In the genomic region with DNA sequence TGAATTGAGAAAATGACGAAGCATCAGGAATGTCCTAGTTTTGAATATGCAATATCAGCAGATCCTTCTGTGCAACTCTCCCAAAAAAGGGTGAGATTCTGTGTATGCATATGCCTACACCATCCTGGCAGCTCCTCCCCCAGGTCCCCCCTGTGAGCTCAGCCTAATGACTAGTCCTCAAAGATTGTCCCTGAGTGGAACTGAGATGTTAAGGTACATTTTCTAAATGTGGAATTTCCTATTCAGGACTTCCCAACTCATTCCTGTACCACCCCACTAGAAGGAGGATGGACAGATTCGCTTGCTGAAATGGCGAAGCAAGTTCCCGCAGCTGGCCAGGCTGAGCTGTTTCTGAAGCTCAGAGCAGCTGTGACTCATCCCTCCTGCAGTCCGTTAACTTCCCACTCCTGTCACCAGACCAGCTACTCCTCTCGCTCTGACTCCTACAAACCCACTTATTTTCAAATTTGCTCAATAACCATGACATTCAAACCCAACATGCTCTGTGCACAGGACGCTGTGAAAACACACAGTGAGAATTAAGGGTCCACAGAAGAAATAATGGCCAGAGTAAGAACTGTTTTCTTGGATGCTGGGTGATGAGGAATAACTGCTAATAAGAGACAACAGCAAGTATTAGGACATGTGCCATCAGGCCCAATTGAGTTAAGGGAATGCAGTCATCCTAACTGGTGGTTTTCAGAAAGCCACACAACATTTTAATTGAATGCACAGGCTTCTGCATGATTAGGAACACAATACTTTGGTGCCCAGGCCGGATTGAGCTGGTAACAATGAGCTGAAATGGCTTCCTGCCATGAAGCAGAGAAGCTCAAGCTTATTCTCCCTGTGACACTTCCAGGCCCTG, we compare ENCODE assay signal across 8 cellular contexts. TPM values are rescaled to one million over a fixed set of nuclear protein-coding genes. Genes with fewer than 3 reads are reported as not detected.
DNase-seq lines count a peak whose midpoint lies in the region; ATAC-seq and TF ChIP-seq lines count a peak whose summit lies in the region.

No MANE protein-coding gene starts in this region.

- peaks cover 4% of the 10 kb centered on the region for H3K27me3 Mint-ChIP-seq in IgD-negative memory B cell
- H3K27me3 Mint-ChIP-seq in activated T-cell treated with anti-CD3 and anti-CD28 coated beads, Interleukin-2, amount 50 U/mL, for 72 hours (ENCODE audit: low read depth): no peaks in the 10 kb centered on the region

- H3K9me3 Mint-ChIP-seq in IgD-negative memory B cell: peaks cover 4 to 7% (median 5%) of the 10 kb centered on the region in 3 donors
- H3K9me3 Mint-ChIP-seq in activated T-cell treated with anti-CD3 and anti-CD28 coated beads, Interleukin-2, amount 50 U/mL, for 72 hours: peaks cover 6 to 8% of the 10 kb centered on the region in 2 donors

- ATAC-seq in GM21529 (IDR thresholded peaks at IDR 0.05; ENCODE audit: unreplicated experiment) (peak; percentile 97), Right ventricle myocardium superior (ENCODE audit: poor library complexity) (peak; percentile 89)
- ATAC-seq in activated T-cell treated with anti-CD3 and anti-CD28 coated beads, Interleukin-2, amount 50 U/mL, for 72 hours (replicated peaks in 1 of 2): peak; percentile 94 to 95

- peak overlapping the region in 3 of 4 donors; percentile 9 to 88 (median 23) for H3K4me3 Mint-ChIP-seq in IgD-negative memory B cell
- H3K4me3 Mint-ChIP-seq in activated T-cell treated with anti-CD3 and anti-CD28 coated beads, Interleukin-2, amount 50 U/mL, for 72 hours: peak overlapping the region; percentile 75 to 77

- H3K27ac ChIP-seq in effector memory CD4-positive, alpha-beta T cell (ENCODE audit: insufficient read depth, low read length, poor library complexity, severe bottlenecking): no peak overlapping the region

- no peak for TF ChIP-seq CTCF in retinal pigment epithelial cell (conservative IDR thresholded peaks at IDR 0.05; ENCODE audit: low read depth, low read length)

- no peaks in the 10 kb centered on the region for H3K36me3 Mint-ChIP-seq in IgD-negative memory B cell
- H3K36me3 Mint-ChIP-seq in activated T-cell treated with anti-CD3 and anti-CD28 coated beads, Interleukin-2, amount 50 U/mL, for 72 hours (ENCODE audit: insufficient read depth in 2 of 2): peaks cover 13 to 16% of the 10 kb centered on the region in 2 donors

- intact Hi-C loops in Right ventricle myocardium superior (cut with DNase I): no loop called here

- H3K4me3 ChIP-seq in retinal pigment epithelial cell (ENCODE audit: low read length): no peak overlapping the region
- H3K4me3 ChIP-seq in effector memory CD4-positive, alpha-beta T cell (ENCODE audit: insufficient read depth, low read depth, low read length, poor library complexity, severe bottlenecking): no peak overlapping the region

- no peaks in the 10 kb centered on the region for H3K9me3 ChIP-seq in effector memory CD4-positive, alpha-beta T cell (ENCODE audit: control insufficient read depth, low read length)

- H3K27ac Mint-ChIP-seq in IgD-negative memory B cell: peak overlapping the region in 1 of 3 donors; percentile 87
- H3K27ac Mint-ChIP-seq in activated T-cell treated with anti-CD3 and anti-CD28 coated beads, Interleukin-2, amount 50 U/mL, for 72 hours: peak overlapping the region; percentile 78

- DNase-seq in GDM1 (lab: John Stamatoyannopoulos, UW) (peak; percentile 54), Right ventricle myocardium superior (peak; percentile 74), retinal pigment epithelial cell (ENCODE audit: low read depth) (peak; percentile 55), COLO668 (lab: John Stamatoyannopoulos, UW; ENCODE audit: unreplicated experiment) (no peak)
- DNase-seq in activated T-cell treated with anti-CD3 and anti-CD28 coated beads, Interleukin-2, amount 50 U/mL, for 72 hours: peak; percentile 81 to 90
- DNase-seq in effector memory CD4-positive, alpha-beta T cell: no peak

- peaks cover 4% of the 10 kb centered on the region for H3K4me1 ChIP-seq in effector memory CD4-positive, alpha-beta T cell (ENCODE audit: control insufficient read depth, insufficient read depth, low read length, poor library complexity, severe bottlenecking)

- peaks cover 22 to 33% (median 22%) of the 10 kb centered on the region in 3 donors for H3K4me1 Mint-ChIP-seq in IgD-negative memory B cell
- peaks cover 48% of the 10 kb centered on the region for H3K4me1 Mint-ChIP-seq in activated T-cell treated with anti-CD3 and anti-CD28 coated beads, Interleukin-2, amount 50 U/mL, for 72 hours (ENCODE audit: low read depth)

- H3K27me3 ChIP-seq in effector memory CD4-positive, alpha-beta T cell (replicated peaks; ENCODE audit: control insufficient read depth, insufficient read depth, low read length, poor library complexity, severe bottlenecking): no peaks in the 10 kb centered on the region

- no peaks in the 10 kb centered on the region for H3K36me3 ChIP-seq in effector memory CD4-positive, alpha-beta T cell (ENCODE audit: control insufficient read depth, insufficient read depth, low read length)

RNA-seq across cellular contexts. Expression of a gene that starts 40.0 kb away (rescaled TPM):
- 105 TPM for polyA plus RNA-seq in IgD-negative memory B cell
- total RNA-seq in activated T-cell treated with anti-CD3 and anti-CD28 coated beads, Interleukin-2, amount 50 U/mL, for 72 hours: 10 to 100 TPM; 70.3 TPM
- total RNA-seq in Right ventricle myocardium superior: 27.2 TPM

Comparison
In these comparisons a context has a peak if more than half of its experiments do, and no peak if none do; other contexts are left out.
1. DNase-seq: peak in GDM1 (single experiment), activated T-cell treated with anti-CD3 and anti-CD28 coated beads, Interleukin-2, amount 50 U/mL, for 72 hours (2 of 2), Right ventricle myocardium superior (single experiment) and retinal pigment epithelial cell (single experiment); none in effector memory CD4-positive, alpha-beta T cell (0 of 3) and COLO668 (single experiment).
2. Peak in every context shown above with its lines, with median percentiles within 50 percentile points of each other: ATAC-seq.